In the genomic region with DNA sequence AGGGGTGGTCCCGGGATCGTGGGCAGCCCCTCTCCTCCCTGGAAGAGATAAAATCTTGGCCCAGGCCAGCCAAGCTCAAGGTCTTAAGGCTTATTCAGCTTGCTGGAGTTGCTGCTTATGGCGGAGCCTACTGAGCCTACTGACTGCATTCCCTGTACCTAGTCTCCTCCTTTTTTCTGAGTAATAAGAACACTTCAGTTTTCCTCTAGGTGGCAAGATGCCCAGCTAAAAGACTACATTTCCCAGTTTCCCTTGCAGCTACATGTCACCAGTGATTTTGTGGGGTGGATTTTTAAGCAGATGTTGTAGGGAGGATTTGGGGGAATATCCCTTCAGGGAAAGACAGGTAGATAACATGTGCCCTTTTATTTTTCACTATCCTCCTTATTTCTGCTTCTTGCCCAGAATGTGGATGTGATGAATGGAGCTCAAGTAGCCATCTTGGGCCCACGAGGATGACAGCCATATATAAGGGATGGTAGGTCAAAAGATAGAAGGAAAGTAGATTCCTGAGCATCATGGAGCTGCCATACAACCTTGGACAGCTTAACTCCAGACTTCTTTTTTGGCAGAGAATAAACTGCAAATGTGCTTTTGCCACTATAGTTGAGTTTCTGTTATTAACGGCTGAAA, we compare ENCODE assay signal across 15 cellular contexts. TPM values are rescaled to one million over a fixed set of nuclear protein-coding genes. Genes with fewer than 3 reads are reported as not detected.
DNase-seq lines count a peak whose midpoint lies in the region; ATAC-seq and TF ChIP-seq lines count a peak whose summit lies in the region.
"Had no signal": no experiment of that assay in that cellular context is flagged by ENCODE, and none has a peak within 500 bp of the region (broad histone marks: within the 10 kb centered on the region; RNA-seq: fewer than 3 reads in every experiment).

No MANE protein-coding gene starts in this region.

- TF ChIP-seq POLR2A in HCT116 (IDR thresholded peaks at IDR 0.05; ENCODE audit: borderline replicate concordance, extremely low read depth, insufficient read depth, insufficient read length), result no peak

- no peak overlapping the region for H3K4me3 ChIP-seq in HCT116 (replicated peaks in 1 of 2; ENCODE audit: low read depth in 1 of 2, low read length in 2 of 2)
- H3K4me3 ChIP-seq: lung, MG63, SJCRH30 had no signal

- POLR2A ChIA-PET in HCT116 (lab: Charles Lee), result no interaction called here

- peak; percentile 44 for DNase-seq in EH (ENCODE audit: low read depth)
- DNase-seq in HCT116 (ENCODE audit: low read depth, low spot score), result peak; percentile 18
- DNase-seq in amniotic epithelial cell (ENCODE audit: low read depth), result peak; percentile 51
- peak; percentile 21 for DNase-seq in glomerular visceral epithelial cell (ENCODE audit: extremely low spot score)
- no peak for DNase-seq in nucleus accumbens (lab: John Stamatoyannopoulos, UW)
- DNase-seq in activated effector memory CD4-positive, alpha-beta T cell treated with anti-CD3 and anti-CD28 coated beads, Interleukin-2, amount 50 U/mL, for 16 hours, result no peak
- DNase-seq: activated CD4-positive, alpha-beta memory T cell treated with anti-CD3 and anti-CD28 coated beads, Interleukin-2, amount 10 ng/mL, durations not matched to agents 7 days and 5 days; MG63; NCI-H2081 treated with DMSO at 0.1 percent for 48 hours; nephron progenitor cell; SJCRH30 had no signal

- no peaks in the 10 kb centered on the region for H4K20me1 ChIP-seq in HCT116 (ENCODE audit: insufficient read depth)

- RAD21 ChIA-PET in HCT116 (lab: Charles Lee; ENCODE audit: low non-redundant PET in 1 of 2, low total read pairs in 2 of 2, uncharacterized antibody in 2 of 2, unreplicated experiment in 2 of 2), result no interaction called here

- H3K27me3 ChIP-seq in HCT116 (ENCODE audit: insufficient read depth, low read length), result no peaks in the 10 kb centered on the region
- H3K27me3 ChIP-seq: MG63 had no signal

- H3K9me2 ChIP-seq in HCT116 (ENCODE audit: insufficient read depth), result no peaks in the 10 kb centered on the region

- H3K4me1 ChIP-seq in HCT116 (ENCODE audit: control insufficient read depth in 1 of 2, insufficient read depth in 2 of 2, low read length in 2 of 2), result peaks cover 0 to 8% of the 10 kb centered on the region in 2 experiments; a peak in 2 of 4 replicates
- H3K4me1 ChIP-seq: SJCRH30 had no signal

- no peak overlapping the region for H3K9ac ChIP-seq in HCT116 (ENCODE audit: low read length)

- no peaks in the 10 kb centered on the region for H3K36me3 ChIP-seq in HCT116 (ENCODE audit: control insufficient read depth in 1 of 2, insufficient read depth in 2 of 2, low read length in 2 of 2)
- H3K36me3 ChIP-seq: MG63, SJCRH30 had no signal

- TF ChIP-seq CTCF in HCT116 (IDR thresholded peaks at IDR 0.05 in 2 of 3, conservative IDR thresholded peaks at IDR 0.05 in 1 of 3; ENCODE audit: borderline replicate concordance in 1 of 3, insufficient read depth in 1 of 3, low read depth in 2 of 3, low read length in 2 of 3), result no peak

- ATAC-seq in HCT116 (peak; percentile 68), GM21717 (IDR thresholded peaks at IDR 0.05; ENCODE audit: unreplicated experiment) (no peak)
- ATAC-seq: activated T-helper 17 cell treated with anti-CD3 and anti-CD28 coated beads, Interleukin-2, amount 50 U/mL, for 72 hours had no signal

- no peak overlapping the region for H2AFZ ChIP-seq in HCT116 (ENCODE audit: low read depth, low read length, poor library complexity, severe bottlenecking)

- H3K79me2 ChIP-seq in HCT116 (ENCODE audit: insufficient read depth, low read length), result no peaks in the 10 kb centered on the region

- intact Hi-C loops in HCT116 (cut with micrococcal nuclease), result no loop called here

- no peak overlapping the region for H3K4me2 ChIP-seq in HCT116 (ENCODE audit: low read length)

- H3K9me3 ChIP-seq in HCT116 (ENCODE audit: control insufficient read depth in 1 of 2, insufficient read depth in 1 of 2, low read depth in 1 of 2, low read length in 2 of 2), result no peaks in the 10 kb centered on the region
- H3K9me3 ChIP-seq: MG63, SJCRH30 had no signal

- no peak overlapping the region for H3K27ac ChIP-seq in HCT116 (ENCODE audit: low read depth, low read length)
- H3K27ac ChIP-seq: C4-2B, SJCRH30 had no signal

- no peak for TF ChIP-seq RAD21 in HCT116 (IDR thresholded peaks at IDR 0.05; ENCODE audit: low read depth)

- BruUV-seq in HCT116 (replicated peaks; lab: Mats Ljungman, UMichigan), result no TSS peak

- CTCF ChIA-PET in HCT116 (lab: Charles Lee), result interaction anchor here (0.6 kb wide), 1 partner anchor 10 kb away, joined by 3 read pairs; no protein-coding TSS in a partner anchor

TF ChIP-seq in HCT116, 20 proteins besides CTCF, POLR2A, EP300 and RAD21:
- TF ChIP-seq YY1 (IDR thresholded peaks at IDR 0.05; ENCODE audit: extremely low read depth, insufficient replicate concordance, low read depth, low read length), result peak; percentile 29
- no peak for TF ChIP-seq ZFX (IDR thresholded peaks at IDR 0.05)

RNA-seq across cellular contexts. Expression of gene INSYN1, which starts 41.5 kb away (rescaled TPM):
- 2.0 TPM for total RNA-seq in HCT116 (2021; ENCODE audit: unreplicated experiment)
- 0.85 and 1.1 TPM in 2 replicates for polyA plus RNA-seq in HCT116 (2012)
- total RNA-seq: activated CD4-positive, alpha-beta memory T cell treated with anti-CD3 and anti-CD28 coated beads, Interleukin-2, amount 10 ng/mL, durations not matched to agents 7 days and 5 days; activated T-helper 17 cell treated with anti-CD3 and anti-CD28 coated beads, Interleukin-2, amount 50 U/mL, for 72 hours; SJCRH30 had no signal

Comparison
In these comparisons a context has a peak if more than half of its experiments do, and no peak if none do; other contexts are left out.
1. DNase-seq: peak in EH (single experiment), HCT116 (single experiment), amniotic epithelial cell (single experiment) and glomerular visceral epithelial cell (single experiment); none in nucleus accumbens (0 of 56) and activated effector memory CD4-positive, alpha-beta T cell treated with anti-CD3 and anti-CD28 coated beads, Interleukin-2, amount 50 U/mL, for 16 hours (single experiment).